Comparison of ENCODE assay signal across 8 cellular contexts in genomic region chr7:73703985-73704639, GRCh38.
DNase-seq lines count a peak whose midpoint lies in the region; ATAC-seq lines count a peak whose summit lies in the region.

No MANE protein-coding gene starts in this region.

- H3K4me3 Mint-ChIP-seq in activated naive CD4-positive, alpha-beta T cell treated with anti-CD3 and anti-CD28 coated beads, Interleukin-2, amount 10 ng/mL, durations not matched to agents 7 days and 5 days = no peak overlapping the region

- H3K27me3 Mint-ChIP-seq in activated naive CD4-positive, alpha-beta T cell treated with anti-CD3 and anti-CD28 coated beads, Interleukin-2, amount 10 ng/mL, durations not matched to agents 7 days and 5 days = peaks cover 4% of the 10 kb centered on the region

- no peak overlapping the region for H3K27ac Mint-ChIP-seq in activated naive CD4-positive, alpha-beta T cell treated with anti-CD3 and anti-CD28 coated beads, Interleukin-2, amount 10 ng/mL, durations not matched to agents 7 days and 5 days

- H3K4me1 Mint-ChIP-seq in activated naive CD4-positive, alpha-beta T cell treated with anti-CD3 and anti-CD28 coated beads, Interleukin-2, amount 10 ng/mL, durations not matched to agents 7 days and 5 days = peaks cover 9% of the 10 kb centered on the region

- H3K9me3 Mint-ChIP-seq in activated naive CD4-positive, alpha-beta T cell treated with anti-CD3 and anti-CD28 coated beads, Interleukin-2, amount 10 ng/mL, durations not matched to agents 7 days and 5 days = no peaks in the 10 kb centered on the region

- H3K9me3 ChIP-seq in iPS-18c (ENCODE audit: control insufficient read depth, insufficient read depth, low read length) = no peaks in the 10 kb centered on the region

- ATAC-seq in activated CD4-positive, CD25-positive, alpha-beta regulatory T cell treated with anti-CD3 and anti-CD28 coated beads, Interleukin-2, amount 50 U/mL, for 24 hours = peak; percentile 18 to 50

- H3K4me3 ChIP-seq in iPS-18c (ENCODE audit: insufficient read depth, low read depth, low read length) = peak overlapping the region; percentile 16; the same call in 1 of the 2 replicates

- peaks cover 9% of the 10 kb centered on the region for H3K36me3 Mint-ChIP-seq in activated naive CD4-positive, alpha-beta T cell treated with anti-CD3 and anti-CD28 coated beads, Interleukin-2, amount 10 ng/mL, durations not matched to agents 7 days and 5 days

- DNase-seq in activated CD4-positive, CD25-positive, alpha-beta regulatory T cell treated with anti-CD3 and anti-CD28 coated beads, Interleukin-2, amount 50 U/mL, for 72 hours = no peak
- peak; percentile 70 for DNase-seq in activated naive CD4-positive, alpha-beta T cell treated with anti-CD3 and anti-CD28 coated beads, Interleukin-2, amount 10 ng/mL, durations not matched to agents 7 days and 5 days
- DNase-seq in stimulated activated naive CD4-positive, alpha-beta T cell (lab: John Stamatoyannopoulos, UW) = peak; percentile 24 to 69 (median 62)
- DNase-seq in NCI-H128 (lab: John Stamatoyannopoulos, UW; ENCODE audit: unreplicated experiment) (no peak), NCI-H2196 (lab: John Stamatoyannopoulos, UW; ENCODE audit: unreplicated experiment) (no peak), DMS79 treated with DMSO at 0.1 percent for 48 hours (lab: John Stamatoyannopoulos, UW) (no peak)

- CTCF ChIA-PET in activated naive CD4-positive, alpha-beta T cell treated with anti-CD3 and anti-CD28 coated beads, Interleukin-2, amount 10 ng/mL, durations not matched to agents 7 days and 5 days (lab: Charles Lee) = interaction anchor here (1.4 to 2.0 kb wide), 2 partner anchors 21 to 97 kb away, joined by 3 to 6 read pairs; no protein-coding TSS in a partner anchor

Comparison
In these comparisons a context has a peak if more than half of its experiments do, and no peak if none do; other contexts are left out.
1. DNase-seq: peak in activated naive CD4-positive, alpha-beta T cell treated with anti-CD3 and anti-CD28 coated beads, Interleukin-2, amount 10 ng/mL, durations not matched to agents 7 days and 5 days (single experiment) and stimulated activated naive CD4-positive, alpha-beta T cell (6 of 6); none in activated CD4-positive, CD25-positive, alpha-beta regulatory T cell treated with anti-CD3 and anti-CD28 coated beads, Interleukin-2, amount 50 U/mL, for 72 hours (single experiment), NCI-H128 (single experiment), NCI-H2196 (single experiment) and DMS79 treated with DMSO at 0.1 percent for 48 hours (single experiment).